1 cellular context compared by ENCODE assay signal in genomic region chr11:845872-846271, GRCh38.
TF ChIP-seq lines count a peak whose summit lies in the region.

No MANE protein-coding gene starts in this region.

TF ChIP-seq in GM23338, 12 proteins besides CTCF, POLR2A, EP300 and RAD21 (continued from another document):
- TF ChIP-seq ZNF462 (CRISPR knock-in tag; IDR thresholded peaks at IDR 0.05) = no peak
- TF ChIP-seq CREB1 (CRISPR knock-in tag; IDR thresholded peaks at IDR 0.05; ENCODE audit: low read depth) = no peak
- TF ChIP-seq ZNF114 (CRISPR knock-in tag; IDR thresholded peaks at IDR 0.05) = no peak
- TF ChIP-seq EZH2phosphoT487 (IDR thresholded peaks at IDR 0.05; ENCODE audit: unreplicated experiment) = no peak
- no peak for TF ChIP-seq REST (IDR thresholded peaks at IDR 0.05; ENCODE audit: unreplicated experiment)
